8 cellular contexts compared by ENCODE assay signal in the genomic region with DNA sequence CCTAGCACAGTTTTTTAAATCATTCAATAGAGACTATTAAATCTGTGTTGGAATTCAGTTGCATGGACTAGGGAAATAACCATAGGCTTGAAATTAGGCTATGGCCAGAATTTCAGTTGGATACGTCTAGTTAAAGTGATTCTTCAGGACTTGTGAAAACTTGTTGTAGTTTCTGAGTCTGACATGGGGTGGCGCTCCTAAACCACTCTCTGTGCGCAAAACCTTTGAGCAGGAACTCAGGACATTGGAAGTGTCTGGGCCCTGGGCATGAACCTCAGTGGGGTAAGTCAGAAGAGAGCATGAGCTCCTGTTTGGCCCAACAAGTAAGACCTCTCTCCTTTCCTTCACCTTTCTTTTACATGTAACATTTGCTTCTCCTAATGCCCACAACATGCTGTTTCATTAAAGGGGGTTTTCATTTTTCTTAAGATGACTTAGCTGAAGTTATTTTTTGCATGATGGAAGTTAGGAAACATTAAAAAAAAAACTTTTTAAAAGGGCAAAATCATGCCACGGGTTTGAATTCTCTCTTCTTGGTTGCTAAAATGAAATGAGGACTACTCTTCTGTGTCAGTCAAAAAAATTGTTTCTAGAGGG. TPM values are rescaled to one million over a fixed set of nuclear protein-coding genes. Genes with fewer than 3 reads are reported as not detected.
A peak's percentile ranks its signal among the peaks of the same experiment; 100 is the strongest.
DNase-seq lines count a peak whose midpoint lies in the region; ATAC-seq, FAIRE-seq and TF ChIP-seq lines count a peak whose summit lies in the region.

No MANE protein-coding gene starts in this region.

- CTCF ChIA-PET in activated CD4-positive, alpha-beta T cell treated with anti-CD3 and anti-CD28 coated beads for 36 hours (lab: Charles Lee): interaction anchor here (0.6 to 0.9 kb wide), 5 partner anchors 16 to 437 kb away, joined by 3 read pairs; no protein-coding TSS in a partner anchor
- CTCF ChIA-PET in RWPE1 (lab: Yijun Ruan, JAX): interaction anchor here (0.5 to 2.1 kb wide), 4 partner anchors 182 to 430 kb away, joined by 3 to 17 read pairs (median 4); partner anchors contain the start of gene RGS4

- peak; percentile 64 for DNase-seq in activated CD4-positive, alpha-beta T cell treated with anti-CD3 and anti-CD28 coated beads for 36 hours
- no peak for DNase-seq in activated CD4-positive, alpha-beta T cell treated with anti-CD3 and anti-CD28 coated beads for 4 hours
- DNase-seq in LNCaP clone FGC (ENCODE audit: low read depth) (peak; percentile 38), RWPE1 (ENCODE audit: low spot score) (peak; percentile 44), endothelial cell (ENCODE audit: low spot score) (peak; percentile 79), middle frontal gyrus (ENCODE audit: extremely low spot score, low spot score) (peak; percentile 52), GM12892 (ENCODE audit: insufficient read length) (no peak)

- H3K4me3 Mint-ChIP-seq in activated CD4-positive, alpha-beta T cell treated with anti-CD3 and anti-CD28 coated beads for 36 hours: no peak overlapping the region
- H3K4me3 Mint-ChIP-seq in endothelial cell (ENCODE audit: unreplicated experiment): no peak overlapping the region

- intact Hi-C loops in activated CD4-positive, alpha-beta T cell treated with anti-CD3 and anti-CD28 coated beads for 36 hours (cut with DNase I, micrococcal nuclease): loop anchor here (1.0 to 5.0 kb wide), 4 partner anchors 294 to 439 kb away; no protein-coding TSS in a partner anchor

- FAIRE-seq in GM12892 (lab: Jason Lieb, UNC): no peak

- H3K36me3 Mint-ChIP-seq in activated CD4-positive, alpha-beta T cell treated with anti-CD3 and anti-CD28 coated beads for 36 hours (ENCODE audit: low read depth): no peaks in the 10 kb centered on the region
- H3K36me3 Mint-ChIP-seq in endothelial cell (ENCODE audit: low read depth, unreplicated experiment): no peaks in the 10 kb centered on the region

- H3K9me3 Mint-ChIP-seq in activated CD4-positive, alpha-beta T cell treated with anti-CD3 and anti-CD28 coated beads for 36 hours (ENCODE audit: low read depth): peaks cover under 1% of the 10 kb centered on the region
- no peaks in the 10 kb centered on the region for H3K9me3 Mint-ChIP-seq in endothelial cell (ENCODE audit: unreplicated experiment)

- POLR2A ChIA-PET in activated CD4-positive, alpha-beta T cell treated with anti-CD3 and anti-CD28 coated beads for 36 hours (lab: Charles Lee): no interaction called here
- POLR2A ChIA-PET in RWPE1 (lab: Yijun Ruan, JAX; ENCODE audit: low non-redundant PET): no interaction called here

- H3K27me3 Mint-ChIP-seq in activated CD4-positive, alpha-beta T cell treated with anti-CD3 and anti-CD28 coated beads for 36 hours: peaks cover 39% of the 10 kb centered on the region
- H3K27me3 Mint-ChIP-seq in endothelial cell (ENCODE audit: unreplicated experiment): no peaks in the 10 kb centered on the region

- TF ChIP-seq CTCF in LNCaP clone FGC (IDR thresholded peaks at IDR 0.05; ENCODE audit: control insufficient read depth, extremely low read depth, insufficient read depth): peak; percentile 85
- TF ChIP-seq CTCF in RWPE1 (conservative IDR thresholded peaks at IDR 0.05; ENCODE audit: low read depth): peak; percentile 60
- peak; percentile 76 for TF ChIP-seq CTCF in endothelial cell (IDR thresholded peaks at IDR 0.05; ENCODE audit: unreplicated experiment)

- H3K27ac ChIP-seq in RWPE1: no peak overlapping the region

- no peak for ATAC-seq in activated CD4-positive, alpha-beta T cell treated with anti-CD3 and anti-CD28 coated beads for 36 hours
- no peak for ATAC-seq in HG03159 (IDR thresholded peaks at IDR 0.05; ENCODE audit: unreplicated experiment)

- H3K4me1 Mint-ChIP-seq in activated CD4-positive, alpha-beta T cell treated with anti-CD3 and anti-CD28 coated beads for 36 hours: no peaks in the 10 kb centered on the region
- H3K4me1 Mint-ChIP-seq in endothelial cell (ENCODE audit: unreplicated experiment): peaks cover 4% of the 10 kb centered on the region

- no peak for TF ChIP-seq POLR2A in GM12892 (IDR thresholded peaks at IDR 0.05; ENCODE audit: low read depth, low read length)

- H3K27ac Mint-ChIP-seq in activated CD4-positive, alpha-beta T cell treated with anti-CD3 and anti-CD28 coated beads for 36 hours: no peak overlapping the region
- no peak overlapping the region for H3K27ac Mint-ChIP-seq in endothelial cell (ENCODE audit: unreplicated experiment)

- no peak overlapping the region for H3K4me3 ChIP-seq in LNCaP clone FGC (ENCODE audit: low read depth, low read length)

RNA-seq across cellular contexts. Expression of gene CCDC190, which starts 17.1 kb away (rescaled TPM):
- total RNA-seq in activated CD4-positive, alpha-beta T cell treated with anti-CD3 and anti-CD28 coated beads for 36 hours: not detected
- not detected for total RNA-seq in endothelial cell (ENCODE audit: unreplicated experiment)
- not detected for polyA plus RNA-seq in GM12892 (2012; ENCODE audit: missing spikeins)

Comparison
In these comparisons a context has a peak if more than half of its experiments do, and no peak if none do; other contexts are left out.
1. DNase-seq: peak in activated CD4-positive, alpha-beta T cell treated with anti-CD3 and anti-CD28 coated beads for 36 hours (single experiment), LNCaP clone FGC (single experiment), RWPE1 (single experiment), endothelial cell (single experiment) and middle frontal gyrus (single experiment); none in activated CD4-positive, alpha-beta T cell treated with anti-CD3 and anti-CD28 coated beads for 4 hours (0 of 2) and GM12892 (single experiment).
2. Peak in every context shown above with its lines, with median percentiles within 50 percentile points of each other: CTCF ChIP-seq.